Comparison of ENCODE assay signal across 12 cellular contexts in genomic region chr5:100676807-100677631, GRCh38.
A peak's percentile ranks its signal among the peaks of the same experiment; 100 is the strongest.
DNase-seq lines count a peak whose midpoint lies in the region; ATAC-seq and TF ChIP-seq lines count a peak whose summit lies in the region.
"Had no signal": no experiment of that assay in that cellular context is flagged by ENCODE, and none has a peak within 500 bp of the region (broad histone marks: within the 10 kb centered on the region; RNA-seq: fewer than 3 reads in every experiment).

No MANE protein-coding gene starts in this region.

- H3K36me3 Mint-ChIP-seq in nephron (ENCODE audit: low read depth), result no peaks in the 10 kb centered on the region
- H3K36me3 Mint-ChIP-seq: activated naive CD4-positive, alpha-beta T cell treated with anti-CD3 and anti-CD28 coated beads, Interleukin-2, amount 10 ng/mL, durations not matched to agents 7 days and 5 days had no signal

- no peaks in the 10 kb centered on the region for H3K27me3 Mint-ChIP-seq in nephron (ENCODE audit: low read depth)

- peak overlapping the region in 2 of 3 experiments; percentile 28 to 31 for H3K27ac Mint-ChIP-seq in nephron
- H3K27ac Mint-ChIP-seq: activated naive CD4-positive, alpha-beta T cell treated with anti-CD3 and anti-CD28 coated beads, Interleukin-2, amount 10 ng/mL, durations not matched to agents 7 days and 5 days; H9 had no signal

- H3K4me1 Mint-ChIP-seq in nephron, result no peaks in the 10 kb centered on the region
- H3K4me1 Mint-ChIP-seq: activated naive CD4-positive, alpha-beta T cell treated with anti-CD3 and anti-CD28 coated beads, Interleukin-2, amount 10 ng/mL, durations not matched to agents 7 days and 5 days; H9 had no signal

- H3K4me3 Mint-ChIP-seq in nephron, result no peak overlapping the region
- H3K4me3 Mint-ChIP-seq: activated naive CD4-positive, alpha-beta T cell treated with anti-CD3 and anti-CD28 coated beads, Interleukin-2, amount 10 ng/mL, durations not matched to agents 7 days and 5 days; H9 had no signal

- DNase-seq in GM04504 (ENCODE audit: low read depth) (peak; percentile 3), NCI-H1436 treated with DMSO at 0.1 percent for 48 hours (lab: John Stamatoyannopoulos, UW) (peak; percentile 26), astrocyte of the hippocampus (ENCODE audit: low read depth, low spot score) (peak; percentile 93), SK-N-DZ (ENCODE audit: low spot score) (no peak)
- DNase-seq in stimulated activated CD4-positive, alpha-beta T cell treated with anti-CD3 and anti-CD28 coated beads, Interleukin-4, amount 100 ng/mL, for 4 hours, result no peak
- no peak for DNase-seq in activated T-cell treated with anti-CD3 and anti-CD28 coated beads, Interleukin-2, amount 50 U/mL, for 1 hour
- DNase-seq: activated naive CD4-positive, alpha-beta T cell treated with anti-CD3 and anti-CD28 coated beads, Interleukin-2, amount 10 ng/mL, durations not matched to agents 7 days and 5 days; H9; NCI-H187 had no signal

- TF ChIP-seq CTCF in nephron (IDR thresholded peaks at IDR 0.05; ENCODE audit: unreplicated experiment in 3 of 3), result no peak

- no peak for ATAC-seq in GM21515 (IDR thresholded peaks at IDR 0.05; ENCODE audit: unreplicated experiment)
- ATAC-seq: sciatic nerve had no signal

- H3K9me3 Mint-ChIP-seq in nephron, result peaks cover 20% of the 10 kb centered on the region

Comparison
In these comparisons a context has a peak if more than half of its experiments do, and no peak if none do; other contexts are left out.
1. DNase-seq: peak in GM04504 (single experiment), NCI-H1436 treated with DMSO at 0.1 percent for 48 hours (single experiment) and astrocyte of the hippocampus (single experiment); none in stimulated activated CD4-positive, alpha-beta T cell treated with anti-CD3 and anti-CD28 coated beads, Interleukin-4, amount 100 ng/mL, for 4 hours (0 of 2), SK-N-DZ (single experiment) and activated T-cell treated with anti-CD3 and anti-CD28 coated beads, Interleukin-2, amount 50 U/mL, for 1 hour (single experiment).